In the genomic region with DNA sequence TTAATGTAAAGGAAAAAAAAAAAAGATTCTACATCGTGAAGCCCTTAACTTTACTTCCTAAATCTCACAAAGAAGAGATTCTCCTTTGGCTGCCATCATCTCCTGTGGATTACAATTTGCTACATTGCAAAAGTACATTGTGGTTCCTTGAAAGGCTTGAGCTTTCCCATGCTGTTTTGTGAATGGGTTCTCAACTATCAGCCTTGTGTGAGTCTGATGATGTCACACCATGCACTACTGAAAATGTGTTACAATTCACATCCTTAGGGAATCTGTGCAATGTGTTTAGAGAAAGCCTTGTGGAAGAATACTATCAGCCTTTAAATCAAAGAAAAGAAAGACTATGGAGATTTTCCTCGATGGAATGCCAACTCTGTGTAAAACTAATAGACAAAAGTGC, we compare ENCODE assay signal across 18 cellular contexts.
"Had no signal": no experiment of that assay in that cellular context is flagged by ENCODE, and none has a peak within 500 bp of the region (broad histone marks: within the 10 kb centered on the region; RNA-seq: fewer than 3 reads in every experiment).

No MANE protein-coding gene starts in this region.

- DNase-seq: activated CD4-positive, alpha-beta T cell treated with anti-CD3 and anti-CD28 coated beads for 1 hour; activated CD4-positive, alpha-beta T cell treated with anti-CD3 and anti-CD28 coated beads, Interleukin-2, amount 50 U/mL, for 4 hours; activated naive CD4-positive, alpha-beta T cell; activated naive CD8-positive, alpha-beta T cell treated with anti-CD3 and anti-CD28 coated beads, Interleukin-2, amount 10 ng/mL, durations not matched to agents 7 days and 5 days; activated T-cell treated with anti-CD3 and anti-CD28 coated beads for 4 hours; anterior cingulate cortex; brain microvascular endothelial cell; effector memory CD4-positive, alpha-beta T cell; kidney glomerular epithelial cell; left ventricle myocardium superior; natural killer cell; nucleus accumbens; stimulated activated CD4-positive, alpha-beta T cell treated with anti-CD3 and anti-CD28 coated beads, Interleukin-12 subunit alpha, Interleukin-12 subunit beta, amount 100 ng/mL, for 4 hours; stimulated activated CD4-positive, alpha-beta T cell treated with anti-CD3 and anti-CD28 coated beads, Interleukin-2, amount 100 ng/mL, for 24 hours had no signal

- H3K4me3 ChIP-seq: hepatocyte, prostate gland had no signal

- H3K4me1 ChIP-seq: prostate gland had no signal

- H3K27me3 Mint-ChIP-seq: activated naive CD8-positive, alpha-beta T cell treated with anti-CD3 and anti-CD28 coated beads, Interleukin-2, amount 10 ng/mL, durations not matched to agents 7 days and 5 days had no signal

- H3K27me3 ChIP-seq: brain microvascular endothelial cell, hepatocyte had no signal

- H3K79me2 ChIP-seq: hepatocyte had no signal

- H3K4me1 Mint-ChIP-seq: activated naive CD8-positive, alpha-beta T cell treated with anti-CD3 and anti-CD28 coated beads, Interleukin-2, amount 10 ng/mL, durations not matched to agents 7 days and 5 days; memory B cell; natural killer cell had no signal

- H3K9me3 ChIP-seq: prostate gland had no signal

- H3K9me3 Mint-ChIP-seq: activated naive CD8-positive, alpha-beta T cell treated with anti-CD3 and anti-CD28 coated beads, Interleukin-2, amount 10 ng/mL, durations not matched to agents 7 days and 5 days; memory B cell had no signal

- H3K27ac Mint-ChIP-seq: activated naive CD8-positive, alpha-beta T cell treated with anti-CD3 and anti-CD28 coated beads, Interleukin-2, amount 10 ng/mL, durations not matched to agents 7 days and 5 days; memory B cell; natural killer cell had no signal

- ATAC-seq: left ventricle myocardium superior, natural killer cell, sciatic nerve had no signal

- H3K4me3 Mint-ChIP-seq: activated naive CD8-positive, alpha-beta T cell treated with anti-CD3 and anti-CD28 coated beads, Interleukin-2, amount 10 ng/mL, durations not matched to agents 7 days and 5 days; memory B cell; natural killer cell had no signal

- H3K4me2 ChIP-seq: hepatocyte had no signal

- H3K36me3 ChIP-seq: brain microvascular endothelial cell, prostate gland had no signal

- H2AFZ ChIP-seq: hepatocyte had no signal

- H3K27ac ChIP-seq: brain microvascular endothelial cell, hepatocyte, prostate gland had no signal

- H3K36me3 Mint-ChIP-seq: activated naive CD8-positive, alpha-beta T cell treated with anti-CD3 and anti-CD28 coated beads, Interleukin-2, amount 10 ng/mL, durations not matched to agents 7 days and 5 days; memory B cell; natural killer cell had no signal
